13 cellular contexts compared by ENCODE assay signal in genomic region chr11:117220568-117220967, GRCh38. TPM values are rescaled to one million over a fixed set of nuclear protein-coding genes. Genes with fewer than 3 reads are reported as not detected.
A peak's percentile ranks its signal among the peaks of the same experiment; 100 is the strongest.
DNase-seq lines count a peak whose midpoint lies in the region; FAIRE-seq and TF ChIP-seq lines count a peak whose summit lies in the region.
"Had no signal": no experiment of that assay in that cellular context is flagged by ENCODE, and none has a peak within 500 bp of the region (broad histone marks: within the 10 kb centered on the region; RNA-seq: fewer than 3 reads in every experiment).

No MANE protein-coding gene starts in this region.

- no peak for TF ChIP-seq CTCF in fibroblast of lung (conservative IDR thresholded peaks at IDR 0.05 in 1 of 2, IDR thresholded peaks at IDR 0.05 in 1 of 2; ENCODE audit: low read depth in 1 of 2, low read length in 2 of 2)
- TF ChIP-seq CTCF in nephron (IDR thresholded peaks at IDR 0.05; ENCODE audit: unreplicated experiment in 3 of 3): no peak
- no peak for TF ChIP-seq CTCF in thyroid gland (IDR thresholded peaks at IDR 0.05)

- H3K4me3 Mint-ChIP-seq in activated CD4-positive, alpha-beta T cell treated with anti-CD3 and anti-CD28 coated beads, Interleukin-2, amount 10 ng/mL, durations not matched to agents 7 days and 5 days: no peak overlapping the region
- peak overlapping the region in 1 of 3 experiments; percentile 16 for H3K4me3 Mint-ChIP-seq in nephron

- FAIRE-seq in RCC 7860 (lab: Jason Lieb, UNC): no peak
- FAIRE-seq: A204.1 had no signal

- peak overlapping the region; percentile 51 for H3K27ac Mint-ChIP-seq in activated CD4-positive, alpha-beta T cell treated with anti-CD3 and anti-CD28 coated beads, Interleukin-2, amount 10 ng/mL, durations not matched to agents 7 days and 5 days
- peak overlapping the region; percentile 73 to 94 (median 93) for H3K27ac Mint-ChIP-seq in nephron

- peak overlapping the region; percentile 4 for H3K27ac ChIP-seq in fibroblast of lung (ENCODE audit: insufficient read depth, low read length)
- H3K27ac ChIP-seq in thyroid gland: peak overlapping the region; percentile 67 to 83 (median 82)

- H3K4me1 Mint-ChIP-seq in activated CD4-positive, alpha-beta T cell treated with anti-CD3 and anti-CD28 coated beads, Interleukin-2, amount 10 ng/mL, durations not matched to agents 7 days and 5 days: peaks cover 8% of the 10 kb centered on the region
- H3K4me1 Mint-ChIP-seq in nephron: peaks cover 76% of the 10 kb centered on the region

- POLR2A ChIA-PET in activated CD4-positive, alpha-beta T cell treated with anti-CD3 and anti-CD28 coated beads, Interleukin-2, amount 10 ng/mL, durations not matched to agents 7 days and 5 days (lab: Charles Lee): no interaction called here

- H3K9ac ChIP-seq in fibroblast of lung (ENCODE audit: insufficient read depth, low read length): no peak overlapping the region

- no peak overlapping the region for H3K4me2 ChIP-seq in fibroblast of lung (ENCODE audit: extremely low read depth, insufficient read depth, low read length)

- H4K20me1 ChIP-seq in fibroblast of lung (ENCODE audit: control insufficient read depth, extremely low read depth, insufficient read depth, low read length): no peaks in the 10 kb centered on the region

- H3K9me3 ChIP-seq in fibroblast of lung (ENCODE audit: control insufficient read depth, insufficient read depth, low read depth, low read length): no peaks in the 10 kb centered on the region
- H3K9me3 ChIP-seq in thyroid gland: no peaks in the 10 kb centered on the region

- H3K9me3 Mint-ChIP-seq in activated CD4-positive, alpha-beta T cell treated with anti-CD3 and anti-CD28 coated beads, Interleukin-2, amount 10 ng/mL, durations not matched to agents 7 days and 5 days: no peaks in the 10 kb centered on the region
- H3K9me3 Mint-ChIP-seq in nephron: no peaks in the 10 kb centered on the region

- no peak for TF ChIP-seq POLR2A in thyroid gland (IDR thresholded peaks at IDR 0.05)

- CTCF ChIA-PET in activated CD4-positive, alpha-beta T cell treated with anti-CD3 and anti-CD28 coated beads, Interleukin-2, amount 10 ng/mL, durations not matched to agents 7 days and 5 days (lab: Charles Lee): interaction anchor here (1.1 to 1.6 kb wide), 4 partner anchors 10 to 41 kb away, joined by 3 to 8 read pairs (median 4); no protein-coding TSS in a partner anchor

- H3K4me3 ChIP-seq in fibroblast of lung (replicated peaks in 1 of 4; ENCODE audit: control extremely low read depth in 1 of 4, insufficient read depth in 1 of 4, low read depth in 3 of 4, low read length in 4 of 4) (no peak overlapping the region), thyroid gland (replicated peaks in 1 of 3) (no peak overlapping the region)

- peaks cover 72% of the 10 kb centered on the region for H3K36me3 Mint-ChIP-seq in activated CD4-positive, alpha-beta T cell treated with anti-CD3 and anti-CD28 coated beads, Interleukin-2, amount 10 ng/mL, durations not matched to agents 7 days and 5 days (ENCODE audit: low read depth)
- peaks cover 30% of the 10 kb centered on the region for H3K36me3 Mint-ChIP-seq in nephron (ENCODE audit: low read depth)

- 57 to 59% methylated on average over 9 of the region's 9 CpGs for WGBS in thyroid gland, 2 donors

- no peak for DNase-seq in activated CD4-positive, alpha-beta T cell treated with anti-CD3 and anti-CD28 coated beads, Interleukin-2, amount 10 ng/mL, durations not matched to agents 7 days and 5 days
- no peak for DNase-seq in activated CD4-positive, alpha-beta T cell treated with anti-CD3 and anti-CD28 coated beads, Interleukin-2, amount 50 U/mL, for 4 hours
- DNase-seq in fibroblast of lung (ENCODE audit: low read depth in 2 of 2) (no peak), thyroid gland (peak; percentile 31 to 48), kidney glomerular epithelial cell (lab: John Stamatoyannopoulos, UW) (no peak), RCC 7860 (ENCODE audit: low spot score) (no peak), foreskin melanocyte (no peak)
- DNase-seq: activated CD4-positive, alpha-beta T cell treated with anti-CD3 and anti-CD28 coated beads, Interleukin-2, amount 50 U/mL, for 1 hour; DND-41; KG1; NCI-H446 treated with DMSO at 0.1 percent for 48 hours had no signal

- intact Hi-C loops in thyroid gland (cut with DNase I): loop anchor here (10.0 kb wide), 1 partner anchor 76 kb away; the partner anchor contains the start of gene PAFAH1B2

- no peaks in the 10 kb centered on the region for H3K27me3 Mint-ChIP-seq in activated CD4-positive, alpha-beta T cell treated with anti-CD3 and anti-CD28 coated beads, Interleukin-2, amount 10 ng/mL, durations not matched to agents 7 days and 5 days
- H3K27me3 Mint-ChIP-seq in nephron (ENCODE audit: low read depth): peaks cover 4% of the 10 kb centered on the region

- no peaks in the 10 kb centered on the region for H3K27me3 ChIP-seq in fibroblast of lung (ENCODE audit: control insufficient read depth, insufficient read depth, low read length)
- no peaks in the 10 kb centered on the region for H3K27me3 ChIP-seq in thyroid gland

- no peak overlapping the region for H2AFZ ChIP-seq in fibroblast of lung (ENCODE audit: low read length)

- no peaks in the 10 kb centered on the region for H3K79me2 ChIP-seq in fibroblast of lung (ENCODE audit: control insufficient read depth, insufficient read depth, low read length)

- peaks cover 6% of the 10 kb centered on the region for H3K36me3 ChIP-seq in fibroblast of lung (ENCODE audit: control insufficient read depth, insufficient read depth, low read length)
- H3K36me3 ChIP-seq in thyroid gland: peaks cover 27 to 44% of the 10 kb centered on the region in 2 donors

- H3K4me1 ChIP-seq in fibroblast of lung (ENCODE audit: control insufficient read depth, extremely low read depth, insufficient read depth, low read length) (peaks cover 39% of the 10 kb centered on the region), thyroid gland (peaks cover 10 to 41% of the 10 kb centered on the region in 2 donors)

RNA-seq across cellular contexts. Expression of gene PCSK7, which starts 11.3 kb away (rescaled TPM):
- total RNA-seq in activated CD4-positive, alpha-beta T cell treated with anti-CD3 and anti-CD28 coated beads, Interleukin-2, amount 10 ng/mL, durations not matched to agents 7 days and 5 days: 100 to 1,000 TPM; 187 to 224 TPM
- total RNA-seq in fibroblast of lung: 26.5 and 38.3 TPM in 2 replicates
- 26.8 and 28.2 TPM in 2 replicates for polyA plus RNA-seq in fibroblast of lung
- polyA plus RNA-seq in fibroblast of lung (2012): 33.6 and 41.3 TPM in 2 replicates
- polyA minus RNA-seq in fibroblast of lung (ENCODE audit: low replicate concordance): 70.5 and 77.2 TPM in 2 replicates
- 10 to 100 TPM; 36.1 to 61.1 (median 47.5) TPM for total RNA-seq in thyroid gland

RNA-seq across cellular contexts. Expression of gene RNF214, which starts 11.9 kb away (rescaled TPM):
- total RNA-seq in activated CD4-positive, alpha-beta T cell treated with anti-CD3 and anti-CD28 coated beads, Interleukin-2, amount 10 ng/mL, durations not matched to agents 7 days and 5 days: 10 to 100 TPM; 22.2 to 23.8 TPM
- total RNA-seq in fibroblast of lung (11.3 and 13.4 TPM in 2 replicates), thyroid gland (10 to 100 TPM; 17.4 to 22.8 (median 20.0) TPM)
- polyA plus RNA-seq in fibroblast of lung: 12.1 and 12.9 TPM in 2 replicates
- polyA plus RNA-seq in fibroblast of lung (2012): 10.2 and 10.3 TPM in 2 replicates
- polyA minus RNA-seq in fibroblast of lung (ENCODE audit: low replicate concordance): 56.7 and 83.1 TPM in 2 replicates

RNA-seq across cellular contexts. Expression of gene TAGLN, which starts 21.4 kb away (rescaled TPM):
- 1 to 10 TPM; 2.0 to 3.1 TPM for total RNA-seq in activated CD4-positive, alpha-beta T cell treated with anti-CD3 and anti-CD28 coated beads, Interleukin-2, amount 10 ng/mL, durations not matched to agents 7 days and 5 days
- total RNA-seq in fibroblast of lung (608 and 824 TPM in 2 replicates), thyroid gland (100 to 1,000 TPM; 155 to 407 (median 229) TPM)
- 1,148 and 4,435 TPM in 2 replicates for polyA plus RNA-seq in fibroblast of lung
- 941 and 3,722 TPM in 2 replicates for polyA plus RNA-seq in fibroblast of lung (2012)
- polyA minus RNA-seq in fibroblast of lung (ENCODE audit: low replicate concordance): 269 and 1,364 TPM in 2 replicates

RNA-seq across cellular contexts. Expression of gene SIDT2, which starts 42.0 kb away (rescaled TPM):
- 10 to 100 TPM; 28.6 to 30.9 TPM for total RNA-seq in activated CD4-positive, alpha-beta T cell treated with anti-CD3 and anti-CD28 coated beads, Interleukin-2, amount 10 ng/mL, durations not matched to agents 7 days and 5 days
- total RNA-seq in fibroblast of lung (10.3 and 23.5 TPM in 2 replicates), thyroid gland (10 to 100 TPM; 31.8 to 54.5 (median 42.3) TPM)
- 24.3 and 27.2 TPM in 2 replicates for polyA plus RNA-seq in fibroblast of lung
- polyA plus RNA-seq in fibroblast of lung (2012): 32.9 and 42.1 TPM in 2 replicates
- 219 and 284 TPM in 2 replicates for polyA minus RNA-seq in fibroblast of lung (ENCODE audit: low replicate concordance)

Comparison
In these comparisons a context has a peak if more than half of its experiments do, and no peak if none do; other contexts are left out.
1. DNase-seq: peak in thyroid gland (2 of 2); none in activated CD4-positive, alpha-beta T cell treated with anti-CD3 and anti-CD28 coated beads, Interleukin-2, amount 10 ng/mL, durations not matched to agents 7 days and 5 days (single experiment), activated CD4-positive, alpha-beta T cell treated with anti-CD3 and anti-CD28 coated beads, Interleukin-2, amount 50 U/mL, for 4 hours (0 of 2), fibroblast of lung (0 of 2), kidney glomerular epithelial cell (single experiment), RCC 7860 (single experiment) and foreskin melanocyte (single experiment).
2. RNA of gene TAGLN, which starts 21.4 kb away (total RNA-seq): 608 to 824 TPM in fibroblast of lung and 155 to 407 TPM in thyroid gland; 2.0 to 3.1 TPM in activated CD4-positive, alpha-beta T cell treated with anti-CD3 and anti-CD28 coated beads, Interleukin-2, amount 10 ng/mL, durations not matched to agents 7 days and 5 days; every median in the first group is over 10 times any median in the second.